10 cellular contexts compared by ENCODE assay signal in the genomic region with DNA sequence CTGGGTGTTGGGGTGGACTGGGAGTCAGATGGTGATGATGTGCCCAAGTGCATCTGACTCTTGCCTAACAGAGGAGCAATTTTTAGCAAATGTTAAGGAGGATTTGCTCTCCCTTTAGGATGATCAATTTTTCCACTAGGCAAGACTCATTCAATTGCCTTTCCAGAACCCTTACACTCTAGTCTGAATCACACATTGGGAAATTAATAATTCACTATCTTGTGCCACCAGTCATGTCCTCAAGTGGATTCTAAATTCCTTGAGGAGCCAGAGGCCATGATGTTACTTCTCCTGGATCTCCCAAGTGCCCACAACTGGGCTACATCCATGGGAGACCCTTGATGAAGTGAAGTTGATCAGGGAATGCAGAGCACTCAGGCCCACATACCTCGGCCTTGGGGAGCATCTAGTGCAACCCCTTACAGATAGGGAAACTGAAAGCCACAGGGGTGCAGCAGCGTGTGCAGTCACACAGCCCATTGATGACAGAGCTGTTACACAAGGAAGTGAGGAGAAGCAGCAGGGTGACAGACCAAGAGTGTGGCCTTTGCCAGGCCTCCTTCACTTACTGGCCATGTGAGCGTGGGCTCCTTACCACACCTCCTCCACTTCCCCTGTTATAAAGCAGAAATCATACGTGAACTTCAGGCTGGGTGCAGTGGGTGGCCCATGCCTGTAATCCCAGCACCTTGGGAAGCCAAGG.
DNase-seq lines count a peak whose midpoint lies in the region; ATAC-seq and TF ChIP-seq lines count a peak whose summit lies in the region.
"Had no signal": no experiment of that assay in that cellular context is flagged by ENCODE, and none has a peak within 500 bp of the region (broad histone marks: within the 10 kb centered on the region; RNA-seq: fewer than 3 reads in every experiment).

No MANE protein-coding gene starts in this region.

- intact Hi-C loops in tibial artery (cut with DNase I; ENCODE audit: low total_unique reads), result no loop called here

- no peaks in the 10 kb centered on the region for H3K9me3 ChIP-seq in neutrophil
- no peaks in the 10 kb centered on the region for H3K9me3 ChIP-seq in tibial artery
- H3K9me3 ChIP-seq: adrenal gland had no signal

- peak; percentile 99 for ATAC-seq in HG02759 (IDR thresholded peaks at IDR 0.05; ENCODE audit: unreplicated experiment)

- peak overlapping the region; percentile 21 to 37 for H3K4me3 ChIP-seq in neutrophil (ENCODE audit: low read depth in 1 of 2, low read length in 1 of 2)
- H3K4me3 ChIP-seq in tibial artery, result no peak overlapping the region
- H3K4me3 ChIP-seq: adrenal gland had no signal

- no peak for TF ChIP-seq CTCF in neutrophil (IDR thresholded peaks at IDR 0.05)
- TF ChIP-seq CTCF in tibial artery (IDR thresholded peaks at IDR 0.05), result no peak

- H3K36me3 ChIP-seq in neutrophil, result no peaks in the 10 kb centered on the region
- H3K36me3 ChIP-seq in tibial artery, result no peaks in the 10 kb centered on the region
- H3K36me3 ChIP-seq: adrenal gland had no signal

- H3K27me3 ChIP-seq in neutrophil (no peaks in the 10 kb centered on the region), tibial artery (no peaks in the 10 kb centered on the region)
- H3K27me3 ChIP-seq: adrenal gland had no signal

- peak overlapping the region; percentile 93 for H3K27ac ChIP-seq in neutrophil
- H3K27ac ChIP-seq in tibial artery, result no peak overlapping the region
- H3K27ac ChIP-seq: 22Rv1, adrenal gland had no signal

- DNase-seq in NK-92 treated with Interleukin-12 subunit alpha and Interleukin-12 subunit beta, amount 100 ng/mL, for 24 hours (lab: John Stamatoyannopoulos, UW), result peak; percentile 7
- DNase-seq in NK-92 (lab: John Stamatoyannopoulos, UW; ENCODE audit: unreplicated experiment) (no peak), NOMO-1 treated with dmso at 0.1 percent for 144 hours (lab: John Stamatoyannopoulos, UW; ENCODE audit: unreplicated experiment) (peak; percentile 65), SK-N-DZ (ENCODE audit: low spot score) (no peak), tibial artery (no peak), occipital lobe (lab: John Stamatoyannopoulos, UW) (no peak)

- H3K4me1 ChIP-seq in neutrophil (ENCODE audit: control insufficient read depth in 1 of 2, insufficient read depth in 1 of 2, low read depth in 1 of 2, low read length in 1 of 2) (peaks cover 78 to 89% of the 10 kb centered on the region in 2 experiments), tibial artery (no peaks in the 10 kb centered on the region)
- H3K4me1 ChIP-seq: adrenal gland had no signal

Comparison
In these comparisons a context has a peak if more than half of its experiments do, and no peak if none do; other contexts are left out.
1. DNase-seq: peak in NK-92 treated with Interleukin-12 subunit alpha and Interleukin-12 subunit beta, amount 100 ng/mL, for 24 hours (single experiment) and NOMO-1 treated with dmso at 0.1 percent for 144 hours (single experiment); none in NK-92 (single experiment), SK-N-DZ (single experiment), tibial artery (0 of 2) and occipital lobe (single experiment).
2. H3K4me3 ChIP-seq: peak in neutrophil (2 of 2); none in tibial artery (0 of 2).